In the genomic region with DNA sequence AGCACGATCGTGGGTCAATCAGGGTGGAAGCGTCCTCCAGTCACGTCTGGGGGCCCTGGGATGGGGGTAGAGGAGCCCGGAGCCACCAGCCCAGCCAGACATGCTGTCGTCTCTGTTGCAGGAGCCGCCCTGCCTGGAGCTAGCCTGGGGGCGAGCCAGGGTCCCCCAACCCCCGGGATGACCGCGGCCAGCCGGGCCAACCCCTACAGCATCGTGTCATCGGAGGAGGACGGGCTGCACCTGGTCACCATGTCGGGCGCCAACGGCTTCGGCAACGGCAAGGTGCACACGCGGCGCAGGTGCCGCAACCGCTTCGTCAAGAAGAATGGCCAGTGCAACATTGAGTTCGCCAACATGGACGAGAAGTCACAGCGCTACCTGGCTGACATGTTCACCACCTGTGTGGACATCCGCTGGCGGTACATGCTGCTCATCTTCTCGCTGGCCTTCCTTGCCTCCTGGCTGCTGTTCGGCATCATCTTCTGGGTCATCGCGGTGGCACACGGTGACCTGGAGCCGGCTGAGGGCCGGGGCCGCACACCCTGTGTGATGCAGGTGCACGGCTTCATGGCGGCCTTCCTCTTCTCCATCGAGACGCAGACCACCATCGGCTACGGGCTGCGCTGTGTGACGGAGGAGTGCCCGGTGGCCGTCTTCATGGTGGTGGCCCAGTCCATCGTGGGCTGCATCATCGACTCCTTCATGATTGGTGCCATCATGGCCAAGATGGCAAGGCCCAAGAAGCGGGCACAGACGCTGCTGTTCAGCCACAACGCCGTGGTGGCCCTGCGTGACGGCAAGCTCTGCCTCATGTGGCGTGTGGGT, we compare ENCODE assay signal across 2 cellular contexts. TPM values are rescaled to one million over a fixed set of nuclear protein-coding genes. Genes with fewer than 3 reads are reported as not detected.
"Had no signal": no experiment of that assay in that cellular context is flagged by ENCODE, and none has a peak within 500 bp of the region (broad histone marks: within the 10 kb centered on the region; RNA-seq: fewer than 3 reads in every experiment).

No MANE protein-coding gene starts in this region.

RNA-seq across cellular contexts. Expression of gene KCNJ12, which starts 39.2 kb away (rescaled TPM):
- polyA plus RNA-seq: immature natural killer cell; naive thymus-derived CD4-positive, alpha-beta T cell had no signal
